Comparison of ENCODE assay signal across 30 cellular contexts in genomic region chr3:148214695-148215094, GRCh38.
"Had no signal": no experiment of that assay in that cellular context is flagged by ENCODE, and none has a peak within 500 bp of the region (broad histone marks: within the 10 kb centered on the region; RNA-seq: fewer than 3 reads in every experiment).

No MANE protein-coding gene starts in this region.

- H3K9me3 ChIP-seq: adrenal gland, body of pancreas, breast epithelium, SJCRH30 had no signal

- H3K27me3 ChIP-seq: adrenal gland, body of pancreas, breast epithelium, SJCRH30 had no signal

- H3K27ac ChIP-seq: adrenal gland, body of pancreas, breast epithelium, PC-9, RWPE1, SJCRH30, SK-N-MC had no signal

- H3K4me1 ChIP-seq: adrenal gland, body of pancreas, breast epithelium, SJCRH30 had no signal

- H3K4me3 ChIP-seq: adrenal gland, body of pancreas, breast epithelium, PC-9, SJCRH30, SK-N-MC had no signal

- DNase-seq: activated CD4-positive, alpha-beta T cell treated with anti-CD3 and anti-CD28 coated beads for 36 hours; activated CD4-positive, alpha-beta T cell treated with anti-CD3 and anti-CD28 coated beads, Interleukin-2, amount 10 ng/mL, durations not matched to agents 7 days and 5 days; activated CD4-positive, alpha-beta T cell treated with anti-CD3 and anti-CD28 coated beads, Interleukin-2, amount 50 U/mL, for 48 hours; activated CD8-positive, alpha-beta memory T cell treated with anti-CD3 and anti-CD28 coated beads, Interleukin-2, amount 50 U/mL, for 4 hours; activated gamma-delta T cell treated with Interleukin-2 at 50 U/mL for 16 hours; activated naive CD4-positive, alpha-beta T cell treated with anti-CD3 and anti-CD28 coated beads for 36 hours; activated T-cell treated with anti-CD3 and anti-CD28 coated beads for 4 hours; activated T-cell treated with anti-CD3 and anti-CD28 coated beads, Interleukin-2, amount 50 U/mL, for 4 hours; adrenal gland; body of pancreas; caudate nucleus; cerebellar nuclear complex; Kasumi-1; NCI-H1092 treated with DMSO at 0.1 percent for 48 hours; NCI-H1417; NCI-H146; NCI-H1930; NCI-H2081 treated with DMSO at 0.1 percent for 48 hours; NCI-H345; NCI-H524 treated with DMSO at 0.1 percent for 48 hours; NK-92 treated with Interleukin-12 subunit alpha and Interleukin-12 subunit beta, amount 100 ng/mL, for 24 hours; PC-9; SHP77; SJCRH30 had no signal

- H3K4me2 ChIP-seq: PC-9 had no signal

- ATAC-seq: activated CD4-positive, alpha-beta T cell treated with anti-CD3 and anti-CD28 coated beads for 36 hours; activated CD4-positive, CD25-positive, alpha-beta regulatory T cell treated with anti-CD3 and anti-CD28 coated beads, Interleukin-2, amount 50 U/mL, for 24 hours; activated naive CD4-positive, alpha-beta T cell treated with anti-CD3 and anti-CD28 coated beads, Interleukin-2, amount 50 U/mL, for 72 hours; activated T-cell treated with anti-CD3 and anti-CD28 coated beads, Interleukin-2, amount 50 U/mL, for 4 hours; body of pancreas; WTC11 had no signal

- H3K36me3 ChIP-seq: adrenal gland, breast epithelium, SJCRH30 had no signal
